ENCODE assay signal across 11 cellular contexts in the genomic region with DNA sequence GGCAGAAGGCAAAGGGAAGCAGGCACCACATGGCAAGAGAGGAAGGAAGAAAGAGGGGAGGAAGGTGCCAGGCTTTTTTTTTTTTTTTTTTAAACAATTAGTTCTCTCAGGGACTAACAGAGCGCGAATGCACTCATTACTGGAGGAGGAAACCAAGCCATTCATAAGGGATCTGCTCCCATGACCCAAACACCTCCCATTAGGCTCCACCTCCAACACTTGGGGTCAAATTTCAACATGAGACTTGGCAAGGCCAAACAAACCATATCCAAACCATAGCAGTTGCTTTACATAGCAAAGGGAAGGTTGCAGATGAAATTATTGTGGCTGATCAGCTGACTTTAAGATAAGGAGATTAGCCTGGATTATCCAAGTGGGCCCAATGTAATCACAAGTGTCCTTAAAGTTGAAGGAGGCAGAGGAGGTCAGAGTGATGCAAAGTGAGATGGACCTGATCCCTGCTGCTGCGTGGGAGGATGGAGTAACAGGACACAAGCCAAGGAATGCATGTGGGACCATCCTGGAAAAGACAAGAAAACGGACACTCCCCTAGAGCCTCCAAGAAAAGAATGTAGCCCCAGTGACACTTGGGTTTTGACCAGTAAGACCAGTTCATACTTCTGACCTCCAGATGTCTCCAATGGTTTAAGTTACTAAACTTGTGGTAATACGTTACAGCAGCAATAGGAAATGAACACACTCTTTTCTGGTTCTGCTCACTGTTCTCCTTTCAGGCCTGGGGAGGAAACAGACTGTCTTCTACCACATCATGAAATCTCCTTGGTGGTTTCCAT.
A peak's percentile ranks its signal among the peaks of the same experiment; 100 is the strongest.
DNase-seq lines count a peak whose midpoint lies in the region; ATAC-seq and TF ChIP-seq lines count a peak whose summit lies in the region.
"Had no signal": no experiment of that assay in that cellular context is flagged by ENCODE, and none has a peak within 500 bp of the region (broad histone marks: within the 10 kb centered on the region; RNA-seq: fewer than 3 reads in every experiment).

No MANE protein-coding gene starts in this region.

- H3K27ac Mint-ChIP-seq in T-helper 1 cell treated with Interleukin-12 subunit alpha and Interleukin-12 subunit beta and Interleukin-4 antibody, amounts not matched to agents 30 μg/mL and 1 μg/mL, for 36 hours: peak overlapping the region; percentile 76

- H3K4me3 Mint-ChIP-seq in T-helper 1 cell treated with Interleukin-12 subunit alpha and Interleukin-12 subunit beta and Interleukin-4 antibody, amounts not matched to agents 30 μg/mL and 1 μg/mL, for 36 hours: no peak overlapping the region

- no peaks in the 10 kb centered on the region for H3K36me3 ChIP-seq in transverse colon
- H3K36me3 ChIP-seq: breast epithelium had no signal

- no peaks in the 10 kb centered on the region for H3K27me3 ChIP-seq in transverse colon
- H3K27me3 ChIP-seq: breast epithelium had no signal

- H3K4me1 Mint-ChIP-seq in T-helper 1 cell treated with Interleukin-12 subunit alpha and Interleukin-12 subunit beta and Interleukin-4 antibody, amounts not matched to agents 30 μg/mL and 1 μg/mL, for 36 hours (ENCODE audit: low read depth): peaks cover 12% of the 10 kb centered on the region

- DNase-seq in T-helper 1 cell (no peak), OCI-M1 (lab: John Stamatoyannopoulos, UW) (peak; percentile 66), fibroblast of villous mesenchyme (ENCODE audit: low read depth) (peak; percentile 94), transverse colon (no peak), NCI-H524 treated with DMSO at 0.1 percent for 48 hours (lab: John Stamatoyannopoulos, UW) (no peak)
- DNase-seq: ACHN, NCI-H510A had no signal

- peaks cover 4 to 23% (median 15%) of the 10 kb centered on the region in 4 donors for H3K4me1 ChIP-seq in transverse colon
- H3K4me1 ChIP-seq: breast epithelium had no signal

- in situ Hi-C loops in transverse colon (cut with MboI; ENCODE audit: low pct_ligation_motif_present in 1 of 4, low pct_unique_long_range_greater_than_20kb in 1 of 4, low sequenced_read_pairs in 3 of 4): no loop called here

- TF ChIP-seq CTCF in fibroblast of villous mesenchyme (IDR thresholded peaks at IDR 0.05; ENCODE audit: insufficient read depth, low read depth, low read length) (peak; percentile 22), transverse colon (IDR thresholded peaks at IDR 0.05) (no peak)

- 67 to 78% methylated on average over 5 of the region's 5 CpGs for WGBS in transverse colon (ENCODE audit: low coverage in 1 of 2), 2 donors

- ATAC-seq in GM21576 (IDR thresholded peaks at IDR 0.05; ENCODE audit: unreplicated experiment) (no peak), HG03460 (IDR thresholded peaks at IDR 0.05; ENCODE audit: unreplicated experiment) (no peak)

- TF ChIP-seq EP300 in transverse colon (IDR thresholded peaks at IDR 0.05; ENCODE audit: low read depth): no peak

- H3K9me3 ChIP-seq in transverse colon: no peaks in the 10 kb centered on the region
- H3K9me3 ChIP-seq: breast epithelium had no signal

- H3K27ac ChIP-seq in transverse colon: peak overlapping the region in 3 of 4 donors; percentile 39 to 69 (median 62)
- H3K27ac ChIP-seq: breast epithelium had no signal

- no peaks in the 10 kb centered on the region for H3K27me3 Mint-ChIP-seq in T-helper 1 cell treated with Interleukin-12 subunit alpha and Interleukin-12 subunit beta and Interleukin-4 antibody, amounts not matched to agents 30 μg/mL and 1 μg/mL, for 36 hours (ENCODE audit: low read depth)

- no peak overlapping the region for H3K4me3 ChIP-seq in fibroblast of villous mesenchyme (ENCODE audit: low read depth, low read length)
- H3K4me3 ChIP-seq in transverse colon: no peak overlapping the region
- H3K4me3 ChIP-seq: breast epithelium had no signal

- TF ChIP-seq POLR2A in transverse colon (IDR thresholded peaks at IDR 0.05): no peak

- intact Hi-C loops in transverse colon (cut with DNase I; ENCODE audit: low total_unique reads): no loop called here

- H3K9me3 Mint-ChIP-seq in T-helper 1 cell treated with Interleukin-12 subunit alpha and Interleukin-12 subunit beta and Interleukin-4 antibody, amounts not matched to agents 30 μg/mL and 1 μg/mL, for 36 hours: peaks cover 18% of the 10 kb centered on the region

- H3K36me3 Mint-ChIP-seq in T-helper 1 cell treated with Interleukin-12 subunit alpha and Interleukin-12 subunit beta and Interleukin-4 antibody, amounts not matched to agents 30 μg/mL and 1 μg/mL, for 36 hours (ENCODE audit: low read depth): peaks cover 42% of the 10 kb centered on the region

Comparison
In these comparisons a context has a peak if more than half of its experiments do, and no peak if none do; other contexts are left out.
1. DNase-seq: peak in OCI-M1 (single experiment) and fibroblast of villous mesenchyme (single experiment); none in T-helper 1 cell (0 of 5), transverse colon (single experiment) and NCI-H524 treated with DMSO at 0.1 percent for 48 hours (single experiment).